24 cellular contexts compared by ENCODE assay signal in genomic region chr14:26410189-26410685, GRCh38.
DNase-seq lines count a peak whose midpoint lies in the region; ATAC-seq, FAIRE-seq and TF ChIP-seq lines count a peak whose summit lies in the region.
"Had no signal": no experiment of that assay in that cellular context is flagged by ENCODE, and none has a peak within 500 bp of the region (broad histone marks: within the 10 kb centered on the region; RNA-seq: fewer than 3 reads in every experiment).

No MANE protein-coding gene starts in this region.

- no peak overlapping the region for H4K8ac ChIP-seq in mesenchymal stem cell (ENCODE audit: low read length)

- no peak overlapping the region for H2AFZ ChIP-seq in mesenchymal stem cell (ENCODE audit: low read depth, low read length)

- H3K4me3 ChIP-seq in A549, result no peak overlapping the region
- no peak overlapping the region for H3K4me3 ChIP-seq in mesenchymal stem cell (ENCODE audit: insufficient read depth in 1 of 2, low read depth in 1 of 2, low read length in 2 of 2)
- H3K4me3 ChIP-seq: BLaER1, GM12878, HAP-1 had no signal

- DNase-seq in A549 (ENCODE audit: low read depth in 1 of 2, low spot score in 1 of 2) (no peak), HTR-8/SVneo (ENCODE audit: insufficient read length, low spot score) (no peak), mesenchymal stem cell (peak; percentile 30), DMS114 treated with DMSO at 0.1 percent for 48 hours (lab: John Stamatoyannopoulos, UW; ENCODE audit: unreplicated experiment) (no peak), putamen (ENCODE audit: low spot score) (no peak)
- no peak for DNase-seq in activated CD4-positive, alpha-beta T cell treated with anti-CD3 and anti-CD28 coated beads, Interleukin-2, amount 10 ng/mL, durations not matched to agents 7 days and 5 days
- DNase-seq: 8988T; Caco-2; CD4-positive, CD25-positive, alpha-beta regulatory T cell; CD8-positive, alpha-beta T cell; DMS79; EL; GDM1; GOT3; HFFc6 had no signal

- no peak overlapping the region for H2BK120ac ChIP-seq in mesenchymal stem cell (ENCODE audit: low read depth, low read length)

- H3K18ac ChIP-seq in mesenchymal stem cell (ENCODE audit: low read depth in 1 of 2, low read length in 2 of 2), result no peak overlapping the region

- H3K27ac Mint-ChIP-seq in activated CD4-positive, alpha-beta T cell treated with anti-CD3 and anti-CD28 coated beads, Interleukin-2, amount 10 ng/mL, durations not matched to agents 7 days and 5 days, result no peak overlapping the region
- H3K27ac Mint-ChIP-seq: B cell; CD4-positive, CD25-positive, alpha-beta regulatory T cell; CD8-positive, alpha-beta T cell; HFFc6 had no signal

- FAIRE-seq in A549 (lab: Jason Lieb, UNC) (no peak), HTR-8/SVneo (lab: Jason Lieb, UNC) (peak; percentile 63)
- FAIRE-seq: GM12878, GM19239, H54 had no signal

- H3K14ac ChIP-seq in mesenchymal stem cell (ENCODE audit: low read length in 2 of 2), result no peak overlapping the region

- H3K23ac ChIP-seq in mesenchymal stem cell (ENCODE audit: low read length in 2 of 2), result no peak overlapping the region

- TF ChIP-seq POLR2A in A549 (IDR thresholded peaks at IDR 0.05; ENCODE audit: low read length), result no peak

- CTCF ChIA-PET in A549 (lab: Yijun Ruan, JAX), result interaction anchor here (1.7 kb wide), 1 partner anchor 575 kb away, joined by 5 read pairs; no protein-coding TSS in a partner anchor
- CTCF ChIA-PET in activated CD4-positive, alpha-beta T cell treated with anti-CD3 and anti-CD28 coated beads, Interleukin-2, amount 10 ng/mL, durations not matched to agents 7 days and 5 days (lab: Charles Lee), result no interaction called here

- H2BK15ac ChIP-seq in mesenchymal stem cell (ENCODE audit: low read depth, poor library complexity, severe bottlenecking), result no peak overlapping the region

- no peaks in the 10 kb centered on the region for H3K79me1 ChIP-seq in mesenchymal stem cell (replicated peaks; ENCODE audit: low read length, poor library complexity, severe bottlenecking)

- H2BK5ac ChIP-seq in mesenchymal stem cell (ENCODE audit: low read depth, low read length, poor library complexity, severe bottlenecking), result no peak overlapping the region

- H2BK12ac ChIP-seq in mesenchymal stem cell (ENCODE audit: low read length in 2 of 2), result no peak overlapping the region

- TF ChIP-seq CTCF in A549 (IDR thresholded peaks at IDR 0.05) (no peak), VCaP (conservative IDR thresholded peaks at IDR 0.05) (no peak)

- no peak for TF ChIP-seq RAD21 in A549 (conservative IDR thresholded peaks at IDR 0.05 in 1 of 2, IDR thresholded peaks at IDR 0.05 in 1 of 2)

- no peaks in the 10 kb centered on the region for H3K27me3 ChIP-seq in mesenchymal stem cell (ENCODE audit: control insufficient read depth in 1 of 2, insufficient read depth in 1 of 2, low read length in 2 of 2)
- H3K27me3 ChIP-seq: BLaER1 had no signal

- no peaks in the 10 kb centered on the region for H3K36me3 Mint-ChIP-seq in activated CD4-positive, alpha-beta T cell treated with anti-CD3 and anti-CD28 coated beads, Interleukin-2, amount 10 ng/mL, durations not matched to agents 7 days and 5 days (ENCODE audit: low read depth)
- H3K36me3 Mint-ChIP-seq: CD4-positive, CD25-positive, alpha-beta regulatory T cell; CD8-positive, alpha-beta T cell had no signal

- H3K4me1 ChIP-seq in A549, result no peaks in the 10 kb centered on the region
- H3K4me1 ChIP-seq in mesenchymal stem cell (ENCODE audit: control insufficient read depth, insufficient read depth, low read depth, low read length), result no peaks in the 10 kb centered on the region
- H3K4me1 ChIP-seq: BLaER1, Caco-2, HAP-1 had no signal

- no peaks in the 10 kb centered on the region for H3K27me3 Mint-ChIP-seq in activated CD4-positive, alpha-beta T cell treated with anti-CD3 and anti-CD28 coated beads, Interleukin-2, amount 10 ng/mL, durations not matched to agents 7 days and 5 days
- H3K27me3 Mint-ChIP-seq: B cell; CD4-positive, CD25-positive, alpha-beta regulatory T cell had no signal

- ATAC-seq in A549 (no peak), GM21825 (IDR thresholded peaks at IDR 0.05; ENCODE audit: unreplicated experiment) (no peak)
- ATAC-seq: CD8-positive, alpha-beta T cell; GM12878 had no signal

- no peak for TF ChIP-seq EP300 in A549 (IDR thresholded peaks at IDR 0.05)

- H3K9ac ChIP-seq in mesenchymal stem cell (ENCODE audit: low read length), result no peak overlapping the region
- H3K9ac ChIP-seq: BLaER1 had no signal

- H3K4me2 ChIP-seq in A549, result no peak overlapping the region
- no peak overlapping the region for H3K4me2 ChIP-seq in mesenchymal stem cell (ENCODE audit: low read length, poor library complexity, severe bottlenecking)
- H3K4me2 ChIP-seq: BLaER1 had no signal

- H4K91ac ChIP-seq in mesenchymal stem cell (ENCODE audit: low read length), result no peak overlapping the region

- H3K36me3 ChIP-seq in mesenchymal stem cell (ENCODE audit: control insufficient read depth in 1 of 2, insufficient read depth in 2 of 2, low read depth in 1 of 2, low read length in 2 of 2), result no peaks in the 10 kb centered on the region
- H3K36me3 ChIP-seq: BLaER1, HAP-1 had no signal

- no peaks in the 10 kb centered on the region for H3K4me1 Mint-ChIP-seq in activated CD4-positive, alpha-beta T cell treated with anti-CD3 and anti-CD28 coated beads, Interleukin-2, amount 10 ng/mL, durations not matched to agents 7 days and 5 days
- H3K4me1 Mint-ChIP-seq: B cell; CD4-positive, CD25-positive, alpha-beta regulatory T cell had no signal

- H3K27ac ChIP-seq in A549, result no peak overlapping the region
- H3K27ac ChIP-seq in VCaP, result peak overlapping the region; percentile 25; the same call in 1 of the 2 replicates
- H3K27ac ChIP-seq in mesenchymal stem cell (ENCODE audit: low read length, poor library complexity, severe bottlenecking), result no peak overlapping the region
- H3K27ac ChIP-seq: BLaER1, C4-2B had no signal

- H2AK5ac ChIP-seq in mesenchymal stem cell (ENCODE audit: low read length, severe bottlenecking), result no peak overlapping the region

- H3K9me3 ChIP-seq in A549 (no peaks in the 10 kb centered on the region), mesenchymal stem cell (ENCODE audit: control insufficient read depth, low read length) (no peaks in the 10 kb centered on the region)
- H3K9me3 ChIP-seq: BLaER1, Caco-2, HAP-1 had no signal

- H3K4ac ChIP-seq in mesenchymal stem cell (ENCODE audit: low read depth in 1 of 2, low read length in 2 of 2), result no peak overlapping the region

- peaks cover 3% of the 10 kb centered on the region for H3K9me3 Mint-ChIP-seq in activated CD4-positive, alpha-beta T cell treated with anti-CD3 and anti-CD28 coated beads, Interleukin-2, amount 10 ng/mL, durations not matched to agents 7 days and 5 days

- POLR2A ChIA-PET in A549 (lab: Yijun Ruan, JAX), result no interaction called here
- POLR2A ChIA-PET in activated CD4-positive, alpha-beta T cell treated with anti-CD3 and anti-CD28 coated beads, Interleukin-2, amount 10 ng/mL, durations not matched to agents 7 days and 5 days (lab: Charles Lee), result no interaction called here

- no peak overlapping the region for H3K4me3 Mint-ChIP-seq in activated CD4-positive, alpha-beta T cell treated with anti-CD3 and anti-CD28 coated beads, Interleukin-2, amount 10 ng/mL, durations not matched to agents 7 days and 5 days
- H3K4me3 Mint-ChIP-seq: B cell; CD4-positive, CD25-positive, alpha-beta regulatory T cell; CD8-positive, alpha-beta T cell; HFFc6 had no signal

TF ChIP-seq in A549, 52 proteins besides CTCF, POLR2A, EP300 and RAD21:
- TF ChIP-seq FOSL2 (IDR thresholded peaks at IDR 0.05), result no peak
- TF ChIP-seq FOSL2 (CRISPR knock-in tag; IDR thresholded peaks at IDR 0.05), result 0 out of 2 replicates have a peak, but pooled peaks have one; percentile 14
- no peak for TF ChIP-seq ELK1 (IDR thresholded peaks at IDR 0.05; ENCODE audit: low read depth, low read length)
